1 cellular context compared by ENCODE assay signal in genomic region chr6:163806761-163807499, GRCh38.
TF ChIP-seq lines count a peak whose summit lies in the region.

No MANE protein-coding gene starts in this region.

TF ChIP-seq in H1, 55 proteins besides CTCF, POLR2A, EP300 and RAD21:
- TF ChIP-seq CTBP2 (IDR thresholded peaks at IDR 0.05; ENCODE audit: borderline replicate concordance, insufficient read depth, insufficient read length, low read length): no peak
